Comparison of ENCODE assay signal across 8 cellular contexts in genomic region chr1:2194319-2194897, GRCh38. TPM values are rescaled to one million over a fixed set of nuclear protein-coding genes. Genes with fewer than 3 reads are reported as not detected.
DNase-seq lines count a peak whose midpoint lies in the region; ATAC-seq and TF ChIP-seq lines count a peak whose summit lies in the region.

FAAP20 (minus strand) TSS chr1:2194772; CDS start chr1:2194749, 23 bp downstream.

- peak within 1 kb of the TSS; percentile 87 for H3K4me3 Mint-ChIP-seq in endothelial cell (ENCODE audit: unreplicated experiment)
- peak within 1 kb of the TSS; percentile 81 for H3K4me3 Mint-ChIP-seq in stimulated activated effector memory CD8-positive, alpha-beta T cell treated with anti-CD3 and anti-CD28 coated beads, Interleukin-12 subunit alpha, Interleukin-12 subunit beta, amount 100 ng/mL, for 72 hours

- peaks cover 6% of the 10 kb centered on the region for H3K27me3 Mint-ChIP-seq in endothelial cell (ENCODE audit: unreplicated experiment)

- POLR2A ChIA-PET in HEK293 (lab: Yijun Ruan, JAX): interaction anchor here (0.6 to 2.1 kb wide), 15 partner anchors 10 to 219 kb away, joined by 3 to 24 read pairs (median 4); partner anchors contain the start of genes MORN1, PEX10 and RER1

- no peaks in the 10 kb centered on the region for H3K9me3 Mint-ChIP-seq in endothelial cell (ENCODE audit: unreplicated experiment)
- no peaks in the 10 kb centered on the region for H3K9me3 Mint-ChIP-seq in stimulated activated effector memory CD8-positive, alpha-beta T cell treated with anti-CD3 and anti-CD28 coated beads, Interleukin-12 subunit alpha, Interleukin-12 subunit beta, amount 100 ng/mL, for 72 hours

- H3K4me3 ChIP-seq in HEK293 (ENCODE audit: low read depth, low read length): peak within 1 kb of the TSS; percentile 61

- H3K4me1 ChIP-seq in HEK293 (ENCODE audit: control insufficient read depth, insufficient read depth, low read length): no peaks in the 10 kb centered on the region

- H3K36me3 Mint-ChIP-seq in endothelial cell (ENCODE audit: low read depth, unreplicated experiment): peaks cover 3% of the 10 kb centered on the region
- H3K36me3 Mint-ChIP-seq in stimulated activated effector memory CD8-positive, alpha-beta T cell treated with anti-CD3 and anti-CD28 coated beads, Interleukin-12 subunit alpha, Interleukin-12 subunit beta, amount 100 ng/mL, for 72 hours: peaks cover 26% of the 10 kb centered on the region

- H3K27ac ChIP-seq in HEK293 (ENCODE audit: extremely low read depth, low read depth, low read length): peak within 1 kb of the TSS; percentile 63

- CTCF ChIA-PET in HEK293 (lab: Yijun Ruan, JAX): interaction anchor here (0.6 to 3.4 kb wide), 41 partner anchors 10 to 1228 kb away, joined by 3 to 105 read pairs (median 4); partner anchors contain the start of genes MORN1, PLEKHN1 and RER1

- no peaks in the 10 kb centered on the region for H3K9me3 ChIP-seq in HEK293 (ENCODE audit: control insufficient read depth, insufficient read depth, low read depth, low read length)

- no peaks in the 10 kb centered on the region for H3K4me1 Mint-ChIP-seq in endothelial cell (ENCODE audit: unreplicated experiment)
- peaks cover 28% of the 10 kb centered on the region for H3K4me1 Mint-ChIP-seq in stimulated activated effector memory CD8-positive, alpha-beta T cell treated with anti-CD3 and anti-CD28 coated beads, Interleukin-12 subunit alpha, Interleukin-12 subunit beta, amount 100 ng/mL, for 72 hours

- peak within 1 kb of the TSS; percentile 80 for H3K27ac Mint-ChIP-seq in endothelial cell (ENCODE audit: unreplicated experiment)
- H3K27ac Mint-ChIP-seq in stimulated activated effector memory CD8-positive, alpha-beta T cell treated with anti-CD3 and anti-CD28 coated beads, Interleukin-12 subunit alpha, Interleukin-12 subunit beta, amount 100 ng/mL, for 72 hours: peak within 1 kb of the TSS; percentile 89

- DNase-seq in SHP77 (lab: John Stamatoyannopoulos, UW) (peak; percentile 40 to 55), SHP77 treated with DMSO at 0.1 percent for 48 hours (lab: John Stamatoyannopoulos, UW) (no peak), NAMALWA (ENCODE audit: low spot score) (peak; percentile 76), endothelial cell (ENCODE audit: low spot score) (peak; percentile 69), midbrain (lab: John Stamatoyannopoulos, UW) (peak; percentile 71)
- DNase-seq in activated CD4-positive, alpha-beta T cell treated with anti-CD3 and anti-CD28 coated beads, Interleukin-2, amount 50 U/mL, for 1 hour: peak; percentile 69
- DNase-seq in stimulated activated effector memory CD8-positive, alpha-beta T cell treated with anti-CD3 and anti-CD28 coated beads, Interleukin-12 subunit alpha, Interleukin-12 subunit beta, amount 100 ng/mL, for 72 hours (ENCODE audit: low spot score in 2 of 2): no peak

- TF ChIP-seq CTCF in HEK293 (tag by site-specific recombination; IDR thresholded peaks at IDR 0.05) (no peak), endothelial cell (IDR thresholded peaks at IDR 0.05; ENCODE audit: unreplicated experiment) (no peak)

- ATAC-seq in stimulated activated effector memory CD8-positive, alpha-beta T cell treated with anti-CD3 and anti-CD28 coated beads, Interleukin-12 subunit alpha, Interleukin-12 subunit beta, amount 100 ng/mL, for 72 hours: peak; percentile 66

- H3K36me3 ChIP-seq in HEK293 (ENCODE audit: control insufficient read depth in 2 of 2, insufficient read depth in 1 of 2, low read length in 2 of 2): peaks cover 0 to 26% of the 10 kb centered on the region in 2 experiments; a peak in 1 of 3 replicates

TF ChIP-seq in HEK293, 187 proteins besides CTCF, POLR2A, EP300 and RAD21:
- TF ChIP-seq ZNF433 (tag by site-specific recombination; IDR thresholded peaks at IDR 0.05; ENCODE audit: low read depth): no peak
- no peak for TF ChIP-seq TCF7L2 (IDR thresholded peaks at IDR 0.05; ENCODE audit: borderline replicate concordance, low read depth, low read length)
- no peak for TF ChIP-seq ZBTB17 (tag by site-specific recombination; IDR thresholded peaks at IDR 0.05)
- TF ChIP-seq ZNF169 (tag by site-specific recombination; IDR thresholded peaks at IDR 0.05): no peak
- TF ChIP-seq ZEB2 (tag by site-specific recombination; IDR thresholded peaks at IDR 0.05): no peak
- TF ChIP-seq ZNF138 (tag by site-specific recombination; IDR thresholded peaks at IDR 0.05; ENCODE audit: borderline replicate concordance): no peak
- no peak for TF ChIP-seq ZNF514 (tag by site-specific recombination; IDR thresholded peaks at IDR 0.05)
- TF ChIP-seq MEIS1 (CRISPR knock-in tag; IDR thresholded peaks at IDR 0.05; ENCODE audit: borderline replicate concordance): no peak
- TF ChIP-seq GLI4 (tag by site-specific recombination; IDR thresholded peaks at IDR 0.05): no peak
- TF ChIP-seq ZNF114 (tag by site-specific recombination; IDR thresholded peaks at IDR 0.05): no peak
- no peak for TF ChIP-seq ZNF175 (tag by site-specific recombination; IDR thresholded peaks at IDR 0.05)
- no peak for TF ChIP-seq IKZF3 (tag by site-specific recombination; IDR thresholded peaks at IDR 0.05)
- TF ChIP-seq ZNF132 (tag by site-specific recombination; IDR thresholded peaks at IDR 0.05; ENCODE audit: borderline replicate concordance): no peak
- no peak for TF ChIP-seq PRDM2 (tag by site-specific recombination; IDR thresholded peaks at IDR 0.05; ENCODE audit: borderline replicate concordance)
- no peak for TF ChIP-seq ZFP69B (tag by site-specific recombination; IDR thresholded peaks at IDR 0.05)
- TF ChIP-seq SP7 (tag by site-specific recombination; IDR thresholded peaks at IDR 0.05): no peak
- TF ChIP-seq ZNF324 (tag by site-specific recombination; IDR thresholded peaks at IDR 0.05): no peak
- TF ChIP-seq ZNF561 (tag by site-specific recombination; IDR thresholded peaks at IDR 0.05; ENCODE audit: borderline replicate concordance): no peak

RNA-seq across cellular contexts. Expression of gene FAAP20, which starts in this region (rescaled TPM):
- 118 TPM for total RNA-seq in endothelial cell (ENCODE audit: unreplicated experiment)

Comparison
In these comparisons a context has a peak if more than half of its experiments do, and no peak if none do; other contexts are left out.
1. DNase-seq: peak in SHP77 (2 of 2), NAMALWA (single experiment), activated CD4-positive, alpha-beta T cell treated with anti-CD3 and anti-CD28 coated beads, Interleukin-2, amount 50 U/mL, for 1 hour (single experiment), endothelial cell (single experiment) and midbrain (single experiment); none in SHP77 treated with DMSO at 0.1 percent for 48 hours (single experiment) and stimulated activated effector memory CD8-positive, alpha-beta T cell treated with anti-CD3 and anti-CD28 coated beads, Interleukin-12 subunit alpha, Interleukin-12 subunit beta, amount 100 ng/mL, for 72 hours (0 of 2).